In genomic region chr2:219161097-219161496, GRCh38 we compare ENCODE assay signal across 1 cellular context.
TF ChIP-seq lines count a peak whose summit lies in the region.

No MANE protein-coding gene starts in this region.

TF ChIP-seq in GM23338, 12 proteins besides CTCF, POLR2A, EP300 and RAD21 (continued from another document):
- TF ChIP-seq, protein P1, sequence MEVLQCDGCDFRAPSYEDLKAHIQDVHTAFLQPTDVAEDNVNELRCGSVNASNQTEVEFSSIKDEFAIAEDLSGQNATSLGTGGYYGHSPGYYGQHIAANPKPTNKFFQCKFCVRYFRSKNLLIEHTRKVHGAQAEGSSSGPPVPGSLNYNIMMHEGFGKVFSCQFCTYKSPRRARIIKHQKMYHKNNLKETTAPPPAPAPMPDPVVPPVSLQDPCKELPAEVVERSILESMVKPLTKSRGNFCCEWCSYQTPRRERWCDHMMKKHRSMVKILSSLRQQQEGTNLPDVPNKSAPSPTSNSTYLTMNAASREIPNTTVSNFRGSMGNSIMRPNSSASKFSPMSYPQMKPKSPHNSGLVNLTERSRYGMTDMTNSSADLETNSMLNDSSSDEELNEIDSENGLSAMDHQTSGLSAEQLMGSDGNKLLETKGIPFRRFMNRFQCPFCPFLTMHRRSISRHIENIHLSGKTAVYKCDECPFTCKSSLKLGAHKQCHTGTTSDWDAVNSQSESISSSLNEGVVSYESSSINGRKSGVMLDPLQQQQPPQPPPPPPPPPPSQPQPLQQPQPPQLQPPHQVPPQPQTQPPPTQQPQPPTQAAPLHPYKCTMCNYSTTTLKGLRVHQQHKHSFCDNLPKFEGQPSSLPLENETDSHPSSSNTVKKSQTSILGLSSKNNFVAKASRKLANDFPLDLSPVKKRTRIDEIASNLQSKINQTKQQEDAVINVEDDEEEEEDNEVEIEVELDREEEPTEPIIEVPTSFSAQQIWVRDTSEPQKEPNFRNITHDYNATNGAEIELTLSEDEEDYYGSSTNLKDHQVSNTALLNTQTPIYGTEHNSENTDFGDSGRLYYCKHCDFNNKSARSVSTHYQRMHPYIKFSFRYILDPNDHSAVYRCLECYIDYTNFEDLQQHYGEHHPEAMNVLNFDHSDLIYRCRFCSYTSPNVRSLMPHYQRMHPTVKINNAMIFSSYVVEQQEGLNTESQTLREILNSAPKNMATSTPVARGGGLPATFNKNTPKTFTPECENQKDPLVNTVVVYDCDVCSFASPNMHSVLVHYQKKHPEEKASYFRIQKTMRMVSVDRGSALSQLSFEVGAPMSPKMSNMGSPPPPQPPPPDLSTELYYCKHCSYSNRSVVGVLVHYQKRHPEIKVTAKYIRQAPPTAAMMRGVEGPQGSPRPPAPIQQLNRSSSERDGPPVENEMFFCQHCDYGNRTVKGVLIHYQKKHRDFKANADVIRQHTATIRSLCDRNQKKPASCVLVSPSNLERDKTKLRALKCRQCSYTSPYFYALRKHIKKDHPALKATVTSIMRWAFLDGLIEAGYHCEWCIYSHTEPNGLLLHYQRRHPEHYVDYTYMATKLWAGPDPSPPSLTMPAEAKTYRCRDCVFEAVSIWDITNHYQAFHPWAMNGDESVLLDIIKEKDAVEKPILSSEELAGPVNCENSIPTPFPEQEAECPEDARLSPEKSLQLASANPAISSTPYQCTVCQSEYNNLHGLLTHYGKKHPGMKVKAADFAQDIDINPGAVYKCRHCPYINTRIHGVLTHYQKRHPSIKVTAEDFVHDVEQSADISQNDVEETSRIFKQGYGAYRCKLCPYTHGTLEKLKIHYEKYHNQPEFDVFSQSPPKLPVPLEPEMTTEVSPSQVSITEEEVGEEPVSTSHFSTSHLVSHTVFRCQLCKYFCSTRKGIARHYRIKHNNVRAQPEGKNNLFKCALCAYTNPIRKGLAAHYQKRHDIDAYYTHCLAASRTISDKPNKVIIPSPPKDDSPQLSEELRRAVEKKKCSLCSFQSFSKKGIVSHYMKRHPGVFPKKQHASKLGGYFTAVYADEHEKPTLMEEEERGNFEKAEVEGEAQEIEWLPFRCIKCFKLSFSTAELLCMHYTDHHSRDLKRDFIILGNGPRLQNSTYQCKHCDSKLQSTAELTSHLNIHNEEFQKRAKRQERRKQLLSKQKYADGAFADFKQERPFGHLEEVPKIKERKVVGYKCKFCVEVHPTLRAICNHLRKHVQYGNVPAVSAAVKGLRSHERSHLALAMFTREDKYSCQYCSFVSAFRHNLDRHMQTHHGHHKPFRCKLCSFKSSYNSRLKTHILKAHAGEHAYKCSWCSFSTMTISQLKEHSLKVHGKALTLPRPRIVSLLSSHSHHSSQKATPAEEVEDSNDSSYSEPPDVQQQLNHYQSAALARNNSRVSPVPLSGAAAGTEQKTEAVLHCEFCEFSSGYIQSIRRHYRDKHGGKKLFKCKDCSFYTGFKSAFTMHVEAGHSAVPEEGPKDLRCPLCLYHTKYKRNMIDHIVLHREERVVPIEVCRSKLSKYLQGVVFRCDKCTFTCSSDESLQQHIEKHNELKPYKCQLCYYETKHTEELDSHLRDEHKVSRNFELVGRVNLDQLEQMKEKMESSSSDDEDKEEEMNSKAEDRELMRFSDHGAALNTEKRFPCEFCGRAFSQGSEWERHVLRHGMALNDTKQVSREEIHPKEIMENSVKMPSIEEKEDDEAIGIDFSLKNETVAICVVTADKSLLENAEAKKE (CRISPR knock-in tag; IDR thresholded peaks at IDR 0.05): no peak
- TF ChIP-seq EZH2phosphoT487 (IDR thresholded peaks at IDR 0.05; ENCODE audit: unreplicated experiment) (no peak), NANOG (IDR thresholded peaks at IDR 0.05; ENCODE audit: borderline replicate concordance) (no peak)
